Comparison of ENCODE assay signal across 1 cellular context in the genomic region with DNA sequence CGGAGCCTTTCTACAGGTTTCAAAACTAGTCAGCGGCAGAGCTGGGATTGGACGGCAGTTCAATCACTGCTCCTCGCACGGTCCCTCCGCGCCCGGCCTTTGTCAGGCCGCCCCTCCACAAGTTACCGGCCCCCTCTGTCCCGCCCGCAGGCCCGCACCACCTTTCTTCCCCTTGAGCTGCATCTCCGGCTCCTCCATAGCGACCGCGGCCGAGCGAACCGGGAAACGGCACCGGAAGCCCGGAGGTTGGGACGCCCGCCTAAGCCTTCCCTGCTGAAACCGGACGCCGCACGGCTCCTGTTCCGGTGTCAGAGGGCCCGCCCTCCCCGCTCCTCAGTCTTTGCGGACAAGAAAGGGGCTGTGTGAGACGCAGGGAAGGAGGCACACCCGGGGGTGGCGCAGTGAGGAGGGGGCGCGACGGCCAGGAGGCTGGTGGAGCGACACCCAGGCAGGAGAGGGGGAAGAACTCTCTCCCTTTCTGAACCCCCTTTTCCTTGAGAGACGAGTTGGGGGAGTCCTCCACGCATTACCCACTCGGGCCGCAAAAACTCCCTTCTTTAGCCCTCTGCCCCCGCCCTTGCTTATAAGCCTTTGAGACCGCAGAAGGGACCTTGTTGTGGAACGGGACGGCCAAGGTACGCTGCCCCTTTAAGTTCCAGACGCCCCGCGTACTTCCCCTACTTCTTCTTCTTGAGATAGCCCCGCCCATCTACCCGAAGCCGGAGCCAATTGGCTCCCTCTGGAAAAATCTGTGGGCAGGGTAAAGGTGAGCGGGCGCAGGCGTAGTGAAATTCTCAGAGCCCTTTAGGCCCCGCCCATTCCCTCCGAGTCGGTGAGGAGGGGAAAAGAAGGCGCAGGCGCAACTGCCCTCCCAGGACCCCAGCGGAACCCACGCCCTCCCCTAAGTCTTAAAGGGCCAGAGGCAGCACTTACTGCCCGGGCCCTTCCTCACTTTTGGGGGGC.
TF ChIP-seq lines count a peak whose summit lies in the region.

BORCS8 (minus strand) TSS at position 233 of the 963 bp plus-strand sequence; CDS start at position 198, 35 bp downstream.
RFXANK (plus strand) TSS at position 339 of the 963 bp plus-strand sequence. CDS start 1,689 bp downstream, outside the sequence.

TF ChIP-seq in H1, 55 proteins besides CTCF, POLR2A, EP300 and RAD21 (continued from another document):
- TF ChIP-seq SIRT6 (IDR thresholded peaks at IDR 0.05; ENCODE audit: low read length) (no peak), CREB1 (IDR thresholded peaks at IDR 0.05) (peak; percentile 53), RFX5 (IDR thresholded peaks at IDR 0.05; ENCODE audit: borderline replicate concordance, low read depth, low read length) (no peak; the same call in 1 of the 2 replicates), POU5F1 (IDR thresholded peaks at IDR 0.05; ENCODE audit: low read depth, low read length) (no peak), NRF1 (IDR thresholded peaks at IDR 0.05; ENCODE audit: low read depth, low read length) (peak; percentile 88), SIX5 (IDR thresholded peaks at IDR 0.05; ENCODE audit: low read depth, low read length) (peak; percentile 44; the same call in 1 of the 2 replicates)
TF ChIP-seq in H1: peak in this region for 29.
